8 cellular contexts compared by ENCODE assay signal in genomic region chr1:109877320-109877771, GRCh38. TPM values are rescaled to one million over a fixed set of nuclear protein-coding genes. Genes with fewer than 3 reads are reported as not detected.
DNase-seq lines count a peak whose midpoint lies in the region; ATAC-seq and TF ChIP-seq lines count a peak whose summit lies in the region.

No MANE protein-coding gene starts in this region.

- peak in 11 of 14 donors; percentile 37 to 77 (median 60) for DNase-seq in C1 segment of cervical spinal cord (lab: John Stamatoyannopoulos, UW)
- DNase-seq in heart right ventricle = peak; percentile 66 to 68
- DNase-seq in posterior cingulate gyrus = peak in 6 of 10 donors; percentile 31 to 89 (median 52)
- no peak for DNase-seq in activated CD4-positive, alpha-beta T cell treated with anti-CD3 and anti-CD28 coated beads for 36 hours
- DNase-seq in activated CD8-positive, alpha-beta T cell treated with anti-CD3 and anti-CD28 coated beads for 36 hours = no peak
- no peak for DNase-seq in NCI-H146 treated with DMSO at 0.1 percent for 48 hours (lab: John Stamatoyannopoulos, UW; ENCODE audit: unreplicated experiment)
- no peak for DNase-seq in stimulated activated CD4-positive, alpha-beta T cell treated with anti-CD3 and anti-CD28 coated beads, Interleukin-4, amount 100 ng/mL, for 24 hours

- no peaks in the 10 kb centered on the region for H3K36me3 ChIP-seq in heart right ventricle

- TF ChIP-seq CTCF in WI38 (IDR thresholded peaks at IDR 0.05; ENCODE audit: low read depth, low read length) = 0 out of 2 replicates have a peak, but pooled peaks have one; percentile 25
- peak in 7 of 9 donors; percentile 9 to 51 (median 24) for TF ChIP-seq CTCF in heart right ventricle (IDR thresholded peaks at IDR 0.05)
- no peak for TF ChIP-seq CTCF in activated CD8-positive, alpha-beta T cell treated with anti-CD3 and anti-CD28 coated beads for 36 hours (IDR thresholded peaks at IDR 0.05)

- no peaks in the 10 kb centered on the region for H3K9me3 Mint-ChIP-seq in activated CD4-positive, alpha-beta T cell treated with anti-CD3 and anti-CD28 coated beads for 36 hours (ENCODE audit: low read depth)
- no peaks in the 10 kb centered on the region for H3K9me3 Mint-ChIP-seq in activated CD8-positive, alpha-beta T cell treated with anti-CD3 and anti-CD28 coated beads for 36 hours

- CTCF ChIA-PET in activated CD4-positive, alpha-beta T cell treated with anti-CD3 and anti-CD28 coated beads for 36 hours (lab: Charles Lee) = no interaction called here
- CTCF ChIA-PET in activated CD8-positive, alpha-beta T cell treated with anti-CD3 and anti-CD28 coated beads for 36 hours (lab: Charles Lee) = interaction anchor here (0.9 to 1.3 kb wide), 4 partner anchors 10 to 101 kb away, joined by 3 to 4 read pairs (median 4); no protein-coding TSS in a partner anchor

- H3K4me3 Mint-ChIP-seq in activated CD4-positive, alpha-beta T cell treated with anti-CD3 and anti-CD28 coated beads for 36 hours = no peak overlapping the region
- no peak overlapping the region for H3K4me3 Mint-ChIP-seq in activated CD8-positive, alpha-beta T cell treated with anti-CD3 and anti-CD28 coated beads for 36 hours

- POLR2A ChIA-PET in activated CD4-positive, alpha-beta T cell treated with anti-CD3 and anti-CD28 coated beads for 36 hours (lab: Charles Lee) = no interaction called here
- POLR2A ChIA-PET in activated CD8-positive, alpha-beta T cell treated with anti-CD3 and anti-CD28 coated beads for 36 hours (lab: Charles Lee) = no interaction called here

- H3K27me3 Mint-ChIP-seq in activated CD4-positive, alpha-beta T cell treated with anti-CD3 and anti-CD28 coated beads for 36 hours = peaks cover 2% of the 10 kb centered on the region
- no peaks in the 10 kb centered on the region for H3K27me3 Mint-ChIP-seq in activated CD8-positive, alpha-beta T cell treated with anti-CD3 and anti-CD28 coated beads for 36 hours

- intact Hi-C loops in heart right ventricle (cut with DNase I) = loop anchor here in 3 of 10 donors (2.0 to 10.0 kb wide), 3 partner anchors 25 to 53 kb away; partner anchors contain the start of gene CSF1 (in 1 of the 3)
- intact Hi-C loops in posterior cingulate gyrus (cut with DNase I) = no loop called here
- intact Hi-C loops in activated CD4-positive, alpha-beta T cell treated with anti-CD3 and anti-CD28 coated beads for 36 hours (cut with DNase I, micrococcal nuclease) = no loop called here
- intact Hi-C loops in activated CD8-positive, alpha-beta T cell treated with anti-CD3 and anti-CD28 coated beads for 36 hours (cut with micrococcal nuclease) = no loop called here

- H3K9me3 ChIP-seq in heart right ventricle = no peaks in the 10 kb centered on the region

- peak; percentile 85 to 94 (median 89) for ATAC-seq in heart right ventricle
- no peak for ATAC-seq in activated CD4-positive, alpha-beta T cell treated with anti-CD3 and anti-CD28 coated beads for 36 hours
- no peak for ATAC-seq in activated CD8-positive, alpha-beta T cell treated with anti-CD3 and anti-CD28 coated beads for 36 hours

- peak overlapping the region; percentile 19 to 92 (median 84) for H3K27ac ChIP-seq in heart right ventricle

- no peak overlapping the region for H3K27ac Mint-ChIP-seq in activated CD4-positive, alpha-beta T cell treated with anti-CD3 and anti-CD28 coated beads for 36 hours
- H3K27ac Mint-ChIP-seq in activated CD8-positive, alpha-beta T cell treated with anti-CD3 and anti-CD28 coated beads for 36 hours = no peak overlapping the region

- H3K27me3 ChIP-seq in heart right ventricle = no peaks in the 10 kb centered on the region

- peak overlapping the region; percentile 5; the same call in 1 of the 2 replicates for H3K4me3 ChIP-seq in WI38 (ENCODE audit: low read depth, low read length)
- H3K4me3 ChIP-seq in heart right ventricle = peak overlapping the region in 5 of 10 donors; percentile 9 to 24 (median 15)

- H3K36me3 Mint-ChIP-seq in activated CD4-positive, alpha-beta T cell treated with anti-CD3 and anti-CD28 coated beads for 36 hours (ENCODE audit: low read depth) = no peaks in the 10 kb centered on the region
- H3K36me3 Mint-ChIP-seq in activated CD8-positive, alpha-beta T cell treated with anti-CD3 and anti-CD28 coated beads for 36 hours (ENCODE audit: low read depth) = no peaks in the 10 kb centered on the region

- H3K4me1 ChIP-seq in heart right ventricle = peaks cover 0 to 59% (median 24%) of the 10 kb centered on the region in 9 donors

- WGBS in heart right ventricle, 2 donors = 38 to 44% methylated on average over 13 of the region's 13 CpGs

- H3K4me1 Mint-ChIP-seq in activated CD4-positive, alpha-beta T cell treated with anti-CD3 and anti-CD28 coated beads for 36 hours = peaks cover 12% of the 10 kb centered on the region
- H3K4me1 Mint-ChIP-seq in activated CD8-positive, alpha-beta T cell treated with anti-CD3 and anti-CD28 coated beads for 36 hours (ENCODE audit: low read depth) = peaks cover 10% of the 10 kb centered on the region

RNA-seq across cellular contexts. Expression of gene CSF1, which starts 33.3 kb away (rescaled TPM):
- 10 to 100 TPM in 6 of 10 donors, 1 to 10 TPM in 4; 6.3 to 26.2 (median 12.3) TPM for total RNA-seq in heart right ventricle
- 10 to 100 TPM; 11.5 to 15.1 TPM for polyA plus RNA-seq in heart right ventricle
- total RNA-seq in activated CD4-positive, alpha-beta T cell treated with anti-CD3 and anti-CD28 coated beads for 36 hours = 10 to 100 TPM; 37.7 to 44.8 TPM
- total RNA-seq in activated CD8-positive, alpha-beta T cell treated with anti-CD3 and anti-CD28 coated beads for 36 hours = 10 to 100 TPM; 28.3 to 33.3 TPM

Comparison
In these comparisons a context has a peak if more than half of its experiments do, and no peak if none do; other contexts are left out.
1. DNase-seq: peak in C1 segment of cervical spinal cord (11 of 14), heart right ventricle (2 of 2) and posterior cingulate gyrus (6 of 10); none in activated CD4-positive, alpha-beta T cell treated with anti-CD3 and anti-CD28 coated beads for 36 hours (single experiment), activated CD8-positive, alpha-beta T cell treated with anti-CD3 and anti-CD28 coated beads for 36 hours (single experiment), NCI-H146 treated with DMSO at 0.1 percent for 48 hours (single experiment) and stimulated activated CD4-positive, alpha-beta T cell treated with anti-CD3 and anti-CD28 coated beads, Interleukin-4, amount 100 ng/mL, for 24 hours (single experiment).
2. ATAC-seq: peak in heart right ventricle (8 of 8); none in activated CD4-positive, alpha-beta T cell treated with anti-CD3 and anti-CD28 coated beads for 36 hours (single experiment) and activated CD8-positive, alpha-beta T cell treated with anti-CD3 and anti-CD28 coated beads for 36 hours (single experiment).